Comparison of ENCODE assay signal across 1 cellular context in genomic region chr3:51382947-51383578, GRCh38.
TF ChIP-seq lines count a peak whose summit lies in the region.

No MANE protein-coding gene starts in this region.

TF ChIP-seq in K562, 482 proteins besides CTCF, POLR2A, EP300 and RAD21:
- TF ChIP-seq ZFP36 (IDR thresholded peaks at IDR 0.05; ENCODE audit: low read depth, low read length, partially characterized antibody) (no peak), MCM7 (IDR thresholded peaks at IDR 0.05) (no peak), TBP (optimal IDR thresholded peaks at IDR 0.05; ENCODE audit: low read depth, low read length) (no peak), CREB5 (CRISPR knock-in tag; IDR thresholded peaks at IDR 0.05) (no peak), HMG20A (CRISPR knock-in tag; conservative IDR thresholded peaks at IDR 0.05) (no peak), ZNF609 (CRISPR knock-in tag; IDR thresholded peaks at IDR 0.05; ENCODE audit: borderline replicate concordance) (no peak), GTF2F1 (IDR thresholded peaks at IDR 0.05; ENCODE audit: low read depth, low read length) (no peak), THRA (IDR thresholded peaks at IDR 0.05) (no peak), DEAF1 (CRISPR knock-in tag; IDR thresholded peaks at IDR 0.05) (no peak), TBL1XR1 (IDR thresholded peaks at IDR 0.05; ENCODE audit: low read length in 2 of 2) (no peak)
